ENCODE assay signal across 8 cellular contexts in genomic region chr12:80472912-80473500, GRCh38.
DNase-seq lines count a peak whose midpoint lies in the region; ATAC-seq and TF ChIP-seq lines count a peak whose summit lies in the region.

No MANE protein-coding gene starts in this region.

- no peak overlapping the region for H3K4me3 ChIP-seq in cardiac fibroblast (replicated peaks in 1 of 2; ENCODE audit: low read depth in 2 of 2, low read length in 2 of 2)

- peak; percentile 33 for TF ChIP-seq CTCF in cardiac fibroblast (IDR thresholded peaks at IDR 0.05; ENCODE audit: low read depth, low read length)

- DNase-seq in NCI-H187 (lab: John Stamatoyannopoulos, UW) (peak; percentile 9 to 29), NCI-H187 treated with DMSO at 0.1 percent for 48 hours (lab: John Stamatoyannopoulos, UW) (no peak), NCI-H748 (lab: John Stamatoyannopoulos, UW; ENCODE audit: unreplicated experiment) (peak; percentile 79), cardiac fibroblast (ENCODE audit: low read depth in 2 of 2) (peak; percentile 84 to 90), midbrain (lab: John Stamatoyannopoulos, UW) (peak; percentile 15), HuH-7.5 (ENCODE audit: low spot score) (no peak), amniotic stem cell (lab: John Stamatoyannopoulos, UW) (no peak)

- peak; percentile 71 for ATAC-seq in HG02981 (IDR thresholded peaks at IDR 0.05; ENCODE audit: unreplicated experiment)

Comparison
In these comparisons a context has a peak if more than half of its experiments do, and no peak if none do; other contexts are left out.
1. DNase-seq: peak in NCI-H187 (2 of 2), NCI-H748 (single experiment), cardiac fibroblast (2 of 2) and midbrain (single experiment); none in NCI-H187 treated with DMSO at 0.1 percent for 48 hours (single experiment), HuH-7.5 (single experiment) and amniotic stem cell (single experiment).